8 cellular contexts compared by ENCODE assay signal in the genomic region with DNA sequence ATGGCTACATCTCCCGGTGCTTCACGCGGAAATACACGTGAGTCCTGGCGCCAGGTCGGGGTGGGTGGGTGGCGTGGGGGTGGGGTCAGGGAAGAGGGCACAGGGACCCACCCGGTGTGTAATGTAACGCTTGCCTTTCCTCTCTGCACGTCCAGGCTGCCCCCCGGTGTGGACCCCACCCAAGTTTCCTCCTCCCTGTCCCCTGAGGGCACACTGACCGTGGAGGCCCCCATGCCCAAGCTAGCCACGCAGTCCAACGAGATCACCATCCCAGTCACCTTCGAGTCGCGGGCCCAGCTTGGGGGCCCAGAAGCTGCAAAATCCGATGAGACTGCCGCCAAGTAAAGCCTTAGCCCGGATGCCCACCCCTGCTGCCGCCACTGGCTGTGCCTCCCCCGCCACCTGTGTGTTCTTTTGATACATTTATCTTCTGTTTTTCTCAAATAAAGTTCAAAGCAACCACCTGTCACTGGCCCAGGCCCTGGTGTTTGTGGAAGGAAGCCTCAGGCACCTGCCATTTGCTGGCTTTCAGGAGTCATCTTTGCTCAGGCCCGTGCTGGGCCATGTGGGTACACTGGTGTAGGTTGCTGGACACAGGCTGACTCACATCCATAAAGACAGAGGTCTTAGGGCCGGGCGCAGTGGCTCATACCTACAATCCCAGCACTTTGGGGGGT. TPM values are rescaled to one million over a fixed set of nuclear protein-coding genes. Genes with fewer than 3 reads are reported as not detected.
DNase-seq lines count a peak whose midpoint lies in the region; ATAC-seq and TF ChIP-seq lines count a peak whose summit lies in the region.

No MANE protein-coding gene starts in this region.

- peak overlapping the region; percentile 72 for H3K27ac Mint-ChIP-seq in Calu3 (ENCODE audit: unreplicated experiment)

- no peaks in the 10 kb centered on the region for H3K27me3 Mint-ChIP-seq in Calu3 (ENCODE audit: unreplicated experiment)

- CTCF ChIA-PET in Calu3 (lab: Charles Lee): interaction anchor here (0.6 to 1.0 kb wide), 3 partner anchors 17 to 521 kb away, joined by 3 to 10 read pairs (median 3); no protein-coding TSS in a partner anchor

- H3K36me3 ChIP-seq in mucosa of rectum (ENCODE audit: control insufficient read depth in 2 of 2, insufficient read depth in 2 of 2, low read length in 2 of 2): no peaks in the 10 kb centered on the region

- peak overlapping the region; percentile 100 for H3K27ac ChIP-seq in caudate nucleus (ENCODE audit: low read depth, low read length)
- H3K27ac ChIP-seq in mucosa of rectum (ENCODE audit: low read depth in 2 of 2, low read length in 2 of 2): peak overlapping the region; percentile 94 to 98

- peak overlapping the region; percentile 76 to 82 for H3K4me3 ChIP-seq in mucosa of rectum (ENCODE audit: low read length in 2 of 2)

- H3K4me3 Mint-ChIP-seq in Calu3 (ENCODE audit: low read depth, unreplicated experiment): peak overlapping the region; percentile 59

- ATAC-seq in GM21619 (IDR thresholded peaks at IDR 0.05; ENCODE audit: unreplicated experiment) (no peak), GM18867 (IDR thresholded peaks at IDR 0.05; ENCODE audit: unreplicated experiment) (no peak)

- peaks cover 13% of the 10 kb centered on the region in 2 donors for H3K4me1 ChIP-seq in mucosa of rectum (ENCODE audit: control insufficient read depth in 2 of 2, insufficient read depth in 2 of 2, low read length in 2 of 2)

- H3K4me1 Mint-ChIP-seq in Calu3 (ENCODE audit: low read depth, unreplicated experiment): peaks cover 16% of the 10 kb centered on the region

- intact Hi-C loops in Calu3 (cut with micrococcal nuclease; ENCODE audit: unreplicated experiment): no loop called here

- no peaks in the 10 kb centered on the region for H3K9me3 Mint-ChIP-seq in Calu3 (ENCODE audit: low read depth, unreplicated experiment)

- no peaks in the 10 kb centered on the region for H3K27me3 ChIP-seq in mucosa of rectum (ENCODE audit: control insufficient read depth in 2 of 2, insufficient read depth in 2 of 2, low read length in 2 of 2)

- no peaks in the 10 kb centered on the region for H3K9me3 ChIP-seq in mucosa of rectum (ENCODE audit: control insufficient read depth in 2 of 2, low read length in 2 of 2)

- no TSS peak for BruUV-seq in Calu3 (replicated peaks; lab: Mats Ljungman, UMichigan)

- no peak for TF ChIP-seq CTCF in Calu3 (IDR thresholded peaks at IDR 0.05; ENCODE audit: unreplicated experiment)

- DNase-seq in Calu3: no peak
- DNase-seq in M059J (ENCODE audit: low read depth): peak; percentile 85
- DNase-seq in caudate nucleus (lab: John Stamatoyannopoulos, UW): peak in 10 of 61 donors; percentile 13 to 88 (median 38)
- DNase-seq in SHP77 treated with DMSO at 0.1 percent for 48 hours (lab: John Stamatoyannopoulos, UW): no peak
- no peak for DNase-seq in NCI-H2107 (lab: John Stamatoyannopoulos, UW)

- peak overlapping the region in 1 of 2 donors; percentile 97 for H3K9ac ChIP-seq in mucosa of rectum (ENCODE audit: low read depth in 1 of 2, low read length in 2 of 2)

- H3K36me3 Mint-ChIP-seq in Calu3 (ENCODE audit: insufficient read depth, unreplicated experiment): peaks cover 27% of the 10 kb centered on the region

RNA-seq across cellular contexts. Expression of gene HSPB1, which starts 1.5 kb away (rescaled TPM):
- 72.7 and 135 TPM in 2 replicates for total RNA-seq in Calu3 (2022)
- total RNA-seq in M059J (2014; rRNA removed; shearing (Covaris generic)): 204 and 265 TPM in 2 replicates

RNA-seq across cellular contexts. Expression of gene YWHAG, which starts 54.8 kb away (rescaled TPM):
- 113 and 122 TPM in 2 replicates for total RNA-seq in Calu3 (2022)
- total RNA-seq in M059J (2014; rRNA removed; shearing (Covaris generic)): 131 and 133 TPM in 2 replicates
